Comparison of ENCODE assay signal across 1 cellular context in the genomic region with DNA sequence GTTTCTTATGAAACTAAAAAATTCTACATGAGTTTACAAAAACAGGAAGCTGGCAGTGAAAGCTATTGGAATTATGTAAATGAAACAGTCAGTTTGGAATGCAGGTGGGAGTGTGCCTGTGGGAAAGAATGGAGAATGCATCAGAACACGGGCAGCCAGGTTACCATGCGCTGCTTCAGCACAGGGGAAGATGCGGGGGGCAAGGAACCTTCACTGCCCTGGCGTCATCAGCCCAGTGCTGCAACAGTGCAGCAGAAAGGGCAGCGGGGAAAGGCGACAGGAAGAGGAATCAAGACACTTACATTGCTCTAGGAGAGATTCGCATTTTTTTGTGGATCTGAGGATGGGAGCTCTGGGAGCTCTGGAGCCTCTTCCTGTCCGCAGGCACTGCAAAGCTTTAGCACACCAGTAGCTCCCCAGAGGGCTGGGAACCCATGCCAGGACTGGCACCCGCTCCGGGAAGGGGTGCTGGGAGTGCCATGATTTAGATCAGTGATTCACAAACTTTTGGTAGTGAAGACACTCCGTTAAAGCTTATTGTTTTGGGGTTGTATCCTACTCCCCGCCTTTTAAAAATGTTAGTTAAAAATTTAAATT.
A peak's percentile ranks its signal among the peaks of the same experiment; 100 is the strongest.
TF ChIP-seq lines count a peak whose summit lies in the region.

No MANE protein-coding gene starts in this region.

TF ChIP-seq in H1, 55 proteins besides CTCF, POLR2A, EP300 and RAD21 (continued from another document):
- no peak for TF ChIP-seq GABPA (IDR thresholded peaks at IDR 0.05; ENCODE audit: borderline replicate concordance, insufficient read depth, low read length)
- TF ChIP-seq CREB1 (IDR thresholded peaks at IDR 0.05): peak; percentile 80
- peak; percentile 82; the same call in 1 of the 2 replicates for TF ChIP-seq POLR2AphosphoS5 (IDR thresholded peaks at IDR 0.05; ENCODE audit: low read depth, low read length)
- TF ChIP-seq NRF1 (IDR thresholded peaks at IDR 0.05; ENCODE audit: low read depth, low read length): no peak
- peak; percentile 23; the same call in 1 of the 2 replicates for TF ChIP-seq CHD2 (IDR thresholded peaks at IDR 0.05; ENCODE audit: low read length)
- TF ChIP-seq BACH1 (IDR thresholded peaks at IDR 0.05; ENCODE audit: low read length): 0 out of 2 replicates have a peak, but pooled peaks have one; percentile 7
- no peak for TF ChIP-seq SP2 (IDR thresholded peaks at IDR 0.05; ENCODE audit: low read length)
- peak; percentile 43; the same call in 1 of the 2 replicates for TF ChIP-seq SRF (IDR thresholded peaks at IDR 0.05; ENCODE audit: low read depth, low read length)
- TF ChIP-seq CEBPB (IDR thresholded peaks at IDR 0.05; ENCODE audit: low read depth, low read length): 0 out of 2 replicates have a peak, but pooled peaks have one; percentile 1
- peak; percentile 14; the same call in 1 of the 2 replicates for TF ChIP-seq SP1 (IDR thresholded peaks at IDR 0.05; ENCODE audit: low read depth, low read length)
- no peak for TF ChIP-seq NANOG (IDR thresholded peaks at IDR 0.05; ENCODE audit: insufficient read depth, low read depth, low read length, poor library complexity, severe bottlenecking)
- no peak for TF ChIP-seq SIRT6 (IDR thresholded peaks at IDR 0.05; ENCODE audit: low read length)
- no peak for TF ChIP-seq KDM5A (IDR thresholded peaks at IDR 0.05; ENCODE audit: low read length)
